Comparison of ENCODE assay signal across 1 cellular context in genomic region chr19:40806385-40807146, GRCh38.
A peak's percentile ranks its signal among the peaks of the same experiment; 100 is the strongest.
TF ChIP-seq lines count a peak whose summit lies in the region.

No MANE protein-coding gene starts in this region.

TF ChIP-seq in A549, 52 proteins besides CTCF, POLR2A, EP300 and RAD21:
- TF ChIP-seq SMC3 (IDR thresholded peaks at IDR 0.05), result peak; percentile 79
- peak; percentile 36; the same call in 1 of the 2 replicates for TF ChIP-seq ATOH8 (CRISPR knock-in tag; IDR thresholded peaks at IDR 0.05; ENCODE audit: low read depth)
- peak; percentile 72 for TF ChIP-seq MYC (IDR thresholded peaks at IDR 0.05; ENCODE audit: borderline replicate concordance, low read length)
- TF ChIP-seq FOSB (CRISPR knock-in tag; IDR thresholded peaks at IDR 0.05), result no peak
- no peak for TF ChIP-seq RARB (CRISPR knock-in tag; IDR thresholded peaks at IDR 0.05)
- 0 out of 2 replicates have a peak, but pooled peaks have one; percentile 32 for TF ChIP-seq MAX (IDR thresholded peaks at IDR 0.05)
- peak; percentile 88; the same call in 1 of the 2 replicates for TF ChIP-seq POLR2AphosphoS2 (conservative IDR thresholded peaks at IDR 0.05; ENCODE audit: low read length)
- TF ChIP-seq FOSL2 (IDR thresholded peaks at IDR 0.05), result no peak
- TF ChIP-seq FOSL2 (CRISPR knock-in tag; IDR thresholded peaks at IDR 0.05), result 0 out of 2 replicates have a peak, but pooled peaks have one; percentile 19
- TF ChIP-seq MAZ (IDR thresholded peaks at IDR 0.05; ENCODE audit: borderline replicate concordance, low read depth, low read length), result peak; percentile 68
- no peak for TF ChIP-seq KDM5A (IDR thresholded peaks at IDR 0.05)
- 0 out of 2 replicates have a peak, but pooled peaks have one; percentile 71 for TF ChIP-seq RFX5 (IDR thresholded peaks at IDR 0.05)
TF ChIP-seq in A549: peak in this region for 8.
